Comparison of ENCODE assay signal across 8 cellular contexts in genomic region chr17:40322417-40323315, GRCh38. TPM values are rescaled to one million over a fixed set of nuclear protein-coding genes. Genes with fewer than 3 reads are reported as not detected.
DNase-seq lines count a peak whose midpoint lies in the region; ATAC-seq and TF ChIP-seq lines count a peak whose summit lies in the region.

No MANE protein-coding gene starts in this region.

- TF ChIP-seq POLR2A in GM18505 (IDR thresholded peaks at IDR 0.05; ENCODE audit: borderline replicate concordance, extremely low read depth, insufficient read depth, insufficient read length), result peak; percentile 77
- TF ChIP-seq POLR2A in gastrocnemius medialis (IDR thresholded peaks at IDR 0.05), result peak in 1 of 2 donors; percentile 19

- H3K27me3 ChIP-seq in heart right ventricle (no peaks in the 10 kb centered on the region), gastrocnemius medialis (no peaks in the 10 kb centered on the region)

- H3K4me1 ChIP-seq in heart right ventricle (peaks cover 65 to 96% (median 91%) of the 10 kb centered on the region in 9 donors), gastrocnemius medialis (peaks cover 80 to 89% of the 10 kb centered on the region in 2 donors)

- TF ChIP-seq CTCF in heart right ventricle (IDR thresholded peaks at IDR 0.05) (no peak), gastrocnemius medialis (IDR thresholded peaks at IDR 0.05 in 4 of 5, conservative IDR thresholded peaks at IDR 0.05 in 1 of 5) (no peak)

- peak overlapping the region; percentile 94 to 98 (median 96) for H3K27ac ChIP-seq in heart right ventricle
- peak overlapping the region; percentile 95 to 100 (median 98) for H3K27ac ChIP-seq in gastrocnemius medialis

- DNase-seq in A172 (ENCODE audit: low spot score) (peak; percentile 77), SKM-1 treated with dmso at 0.1 percent for 144 hours (lab: John Stamatoyannopoulos, UW; ENCODE audit: unreplicated experiment) (peak; percentile 97), heart right ventricle (peak; percentile 66 to 90), gastrocnemius medialis (peak in 1 of 2 donors; percentile 71), amniotic stem cell (lab: John Stamatoyannopoulos, UW) (no peak)
- DNase-seq in activated naive CD4-positive, alpha-beta T cell treated with anti-CD3 and anti-CD28 coated beads, Interleukin-2, amount 50 U/mL, for 72 hours (ENCODE audit: low spot score in 2 of 2), result peak; percentile 81 to 92

- H3K27ac Mint-ChIP-seq in activated naive CD4-positive, alpha-beta T cell treated with anti-CD3 and anti-CD28 coated beads, Interleukin-2, amount 50 U/mL, for 72 hours, result peak overlapping the region; percentile 99 to 100

- H3K9me3 ChIP-seq in heart right ventricle (no peaks in the 10 kb centered on the region), gastrocnemius medialis (no peaks in the 10 kb centered on the region)

- intact Hi-C loops in heart right ventricle (cut with DNase I), result no loop called here
- intact Hi-C loops in gastrocnemius medialis (cut with DNase I; ENCODE audit: low total_unique reads), result no loop called here

- H3K4me3 ChIP-seq in heart right ventricle (peak overlapping the region; percentile 34 to 99 (median 86)), gastrocnemius medialis (peak overlapping the region; percentile 82 to 100 (median 90))

- ATAC-seq in GM18505 (IDR thresholded peaks at IDR 0.05; ENCODE audit: unreplicated experiment) (no peak), HG03342 (IDR thresholded peaks at IDR 0.05; ENCODE audit: unreplicated experiment) (peak; percentile 30), heart right ventricle (peak; percentile 15 to 55 (median 22)), gastrocnemius medialis (no peak)
- peak; percentile 55 to 59 for ATAC-seq in activated naive CD4-positive, alpha-beta T cell treated with anti-CD3 and anti-CD28 coated beads, Interleukin-2, amount 50 U/mL, for 72 hours

- no peaks in the 10 kb centered on the region for H3K36me3 ChIP-seq in heart right ventricle
- H3K36me3 ChIP-seq in gastrocnemius medialis, result no peaks in the 10 kb centered on the region

- peaks cover 0 to 9% of the 10 kb centered on the region in 2 donors for H3K36me3 Mint-ChIP-seq in activated naive CD4-positive, alpha-beta T cell treated with anti-CD3 and anti-CD28 coated beads, Interleukin-2, amount 50 U/mL, for 72 hours

- WGBS in heart right ventricle, 2 donors, result 4 to 6% methylated on average over 16 of the region's 16 CpGs

- in situ Hi-C loops in gastrocnemius medialis (cut with MboI; ENCODE audit: low sequenced_read_pairs in 4 of 4), result no loop called here

- H3K9me3 Mint-ChIP-seq in activated naive CD4-positive, alpha-beta T cell treated with anti-CD3 and anti-CD28 coated beads, Interleukin-2, amount 50 U/mL, for 72 hours, result no peaks in the 10 kb centered on the region

RNA-seq across cellular contexts. Expression of gene RARA, which starts 13.7 kb away (rescaled TPM):
- total RNA-seq in A172 (2014; rRNA removed; shearing (Covaris generic)), result 13.7 and 33.2 TPM in 2 replicates
- 10 to 100 TPM; 21.0 to 23.0 TPM for total RNA-seq in activated naive CD4-positive, alpha-beta T cell treated with anti-CD3 and anti-CD28 coated beads, Interleukin-2, amount 50 U/mL, for 72 hours
- total RNA-seq in heart right ventricle (10 to 100 TPM; 11.2 to 34.0 (median 18.3) TPM), gastrocnemius medialis (10 to 100 TPM; 20.3 to 67.0 (median 48.4) TPM)
- 10 to 100 TPM; 19.0 to 20.8 TPM for polyA plus RNA-seq in heart right ventricle

RNA-seq across cellular contexts. Expression of gene CDC6, which starts 35.0 kb away (rescaled TPM):
- total RNA-seq in A172 (2014; rRNA removed; shearing (Covaris generic)), result 85.1 and 87.9 TPM in 2 replicates
- total RNA-seq in activated naive CD4-positive, alpha-beta T cell treated with anti-CD3 and anti-CD28 coated beads, Interleukin-2, amount 50 U/mL, for 72 hours, result 10 to 100 TPM; 81.8 to 86.7 TPM
- 1 to 10 TPM in 4 of 10 donors, under 1 TPM in 6; 0.49 to 3.0 (median 0.86) TPM for total RNA-seq in heart right ventricle
- polyA plus RNA-seq in heart right ventricle, result 1 to 10 TPM in 1 of 2 donors, under 1 TPM in 1; 0.66 to 1.8 TPM
- under 1 TPM in 3 of 4 donors, not detected in 1; 0.27 to 0.75 (median 0.66) TPM for total RNA-seq in gastrocnemius medialis

RNA-seq across cellular contexts. Expression of gene GJD3, which starts 41.9 kb away (rescaled TPM):
- total RNA-seq in A172 (2014; rRNA removed; shearing (Covaris generic)), result not detected in 2 replicates
- not detected for total RNA-seq in activated naive CD4-positive, alpha-beta T cell treated with anti-CD3 and anti-CD28 coated beads, Interleukin-2, amount 50 U/mL, for 72 hours
- 1 to 10 TPM in 9 of 10 donors, under 1 TPM in 1; 0.79 to 6.2 (median 2.1) TPM for total RNA-seq in heart right ventricle
- under 1 TPM; 0.65 to 0.88 TPM for polyA plus RNA-seq in heart right ventricle
- 1 to 10 TPM in 1 of 4 donors, under 1 TPM in 1, not detected in 2; 0.98 to 1.2 TPM for total RNA-seq in gastrocnemius medialis

Comparison
In these comparisons a context has a peak if more than half of its experiments do, and no peak if none do; other contexts are left out.
1. ATAC-seq: peak in HG03342 (single experiment), activated naive CD4-positive, alpha-beta T cell treated with anti-CD3 and anti-CD28 coated beads, Interleukin-2, amount 50 U/mL, for 72 hours (2 of 2) and heart right ventricle (8 of 8); none in GM18505 (single experiment) and gastrocnemius medialis (0 of 2).
2. RNA of gene CDC6, which starts 35.0 kb away (total RNA-seq): 85.1 to 87.9 TPM in A172 and 81.8 to 86.7 TPM in activated naive CD4-positive, alpha-beta T cell treated with anti-CD3 and anti-CD28 coated beads, Interleukin-2, amount 50 U/mL, for 72 hours; 0.49 to 3.0 TPM in heart right ventricle and 0.27 to 0.75 TPM in gastrocnemius medialis; every median in the first group is over 10 times any median in the second.